ENCODE assay signal across 2 cellular contexts in the genomic region with DNA sequence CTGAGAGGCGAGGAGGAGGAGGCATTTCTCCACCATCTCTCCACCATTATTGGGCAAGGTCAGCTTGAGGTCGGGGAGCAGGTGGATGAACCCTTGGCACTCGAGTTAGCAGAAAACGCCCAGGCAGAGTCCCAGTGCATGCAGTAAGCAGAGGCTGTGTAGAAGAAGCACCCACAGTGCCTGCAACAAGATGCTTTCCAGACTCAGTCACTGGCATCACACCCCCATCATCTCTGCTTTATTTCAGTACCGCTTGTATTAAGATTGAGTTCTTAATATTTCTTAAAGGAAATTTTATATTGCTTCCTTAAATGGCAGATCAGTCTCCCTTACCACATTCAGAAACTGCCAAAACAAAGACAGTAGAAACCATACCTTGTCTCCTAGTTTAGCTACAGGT.
TF ChIP-seq lines count a peak whose summit lies in the region.

No MANE protein-coding gene starts in this region.

TF ChIP-seq in SK-N-SH, 30 proteins besides CTCF, POLR2A, EP300 and RAD21 (continued from another document):
- TF ChIP-seq, protein P1, sequence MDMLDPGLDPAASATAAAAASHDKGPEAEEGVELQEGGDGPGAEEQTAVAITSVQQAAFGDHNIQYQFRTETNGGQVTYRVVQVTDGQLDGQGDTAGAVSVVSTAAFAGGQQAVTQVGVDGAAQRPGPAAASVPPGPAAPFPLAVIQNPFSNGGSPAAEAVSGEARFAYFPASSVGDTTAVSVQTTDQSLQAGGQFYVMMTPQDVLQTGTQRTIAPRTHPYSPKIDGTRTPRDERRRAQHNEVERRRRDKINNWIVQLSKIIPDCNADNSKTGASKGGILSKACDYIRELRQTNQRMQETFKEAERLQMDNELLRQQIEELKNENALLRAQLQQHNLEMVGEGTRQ (IDR thresholded peaks at IDR 0.05; ENCODE audit: borderline replicate concordance, low read depth, low read length) = no peak

TF ChIP-seq in SK-N-SH treated with all-trans-retinoic acid at 6 μM for 48 hours, 23 proteins besides CTCF, POLR2A, EP300 and RAD21 (continued from another document):
- TF ChIP-seq, protein P2, sequence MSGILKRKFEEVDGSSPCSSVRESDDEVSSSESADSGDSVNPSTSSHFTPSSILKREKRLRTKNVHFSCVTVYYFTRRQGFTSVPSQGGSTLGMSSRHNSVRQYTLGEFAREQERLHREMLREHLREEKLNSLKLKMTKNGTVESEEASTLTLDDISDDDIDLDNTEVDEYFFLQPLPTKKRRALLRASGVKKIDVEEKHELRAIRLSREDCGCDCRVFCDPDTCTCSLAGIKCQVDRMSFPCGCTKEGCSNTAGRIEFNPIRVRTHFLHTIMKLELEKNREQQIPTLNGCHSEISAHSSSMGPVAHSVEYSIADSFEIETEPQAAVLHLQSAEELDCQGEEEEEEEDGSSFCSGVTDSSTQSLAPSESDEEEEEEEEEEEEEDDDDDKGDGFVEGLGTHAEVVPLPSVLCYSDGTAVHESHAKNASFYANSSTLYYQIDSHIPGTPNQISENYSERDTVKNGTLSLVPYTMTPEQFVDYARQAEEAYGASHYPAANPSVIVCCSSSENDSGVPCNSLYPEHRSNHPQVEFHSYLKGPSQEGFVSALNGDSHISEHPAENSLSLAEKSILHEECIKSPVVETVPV (CRISPR knock-in tag; IDR thresholded peaks at IDR 0.05) = no peak
- TF ChIP-seq PATZ1 (CRISPR knock-in tag; IDR thresholded peaks at IDR 0.05; ENCODE audit: borderline replicate concordance) = no peak
- no peak for TF ChIP-seq ISL1 (CRISPR knock-in tag; IDR thresholded peaks at IDR 0.05)
- TF ChIP-seq POU6F1 (CRISPR knock-in tag; IDR thresholded peaks at IDR 0.05; ENCODE audit: borderline replicate concordance, low read depth) = no peak
- TF ChIP-seq RARB (CRISPR knock-in tag; IDR thresholded peaks at IDR 0.05) = no peak
- no peak for TF ChIP-seq ZNF8 (CRISPR knock-in tag; IDR thresholded peaks at IDR 0.05)
